ENCODE assay signal across 29 cellular contexts in genomic region chr17:76612465-76612864, GRCh38. TPM values are rescaled to one million over a fixed set of nuclear protein-coding genes. Genes with fewer than 3 reads are reported as not detected.
"Had no signal": no experiment of that assay in that cellular context is flagged by ENCODE, and none has a peak within 500 bp of the region (broad histone marks: within the 10 kb centered on the region; RNA-seq: fewer than 3 reads in every experiment).

No MANE protein-coding gene starts in this region.

- H3K4me1 ChIP-seq: body of pancreas had no signal

- H3K9me3 Mint-ChIP-seq: activated CD8-positive, alpha-beta T cell treated with anti-CD3 and anti-CD28 coated beads for 36 hours; activated naive CD8-positive, alpha-beta T cell treated with anti-CD3 and anti-CD28 coated beads, Interleukin-2, amount 10 ng/mL, durations not matched to agents 7 days and 5 days; activated T-cell treated with anti-CD3 and anti-CD28 coated beads, Interleukin-2, amount 50 U/mL, for 72 hours; activated T-helper 2 cell treated with anti-CD3 and anti-CD28 coated beads, Interferon-gamma antibody, Interleukin-2, Interleukin-4, amounts not matched to agents 10 μg/mL and 5 μg/mL and 100 μg/mL, durations not matched to agents 14 hours and 24 hours and 36 hours had no signal

- H3K27ac ChIP-seq: body of pancreas, SK-N-MC, VCaP had no signal

- H3K4me3 ChIP-seq: body of pancreas, SK-N-MC had no signal

- H3K4me1 Mint-ChIP-seq: activated CD4-positive, alpha-beta T cell treated with anti-CD3 and anti-CD28 coated beads for 36 hours; activated naive CD4-positive, alpha-beta T cell treated with anti-CD3 and anti-CD28 coated beads, Interleukin-2, amount 10 ng/mL, durations not matched to agents 7 days and 5 days had no signal

- H3K36me3 Mint-ChIP-seq: activated naive CD4-positive, alpha-beta T cell treated with anti-CD3 and anti-CD28 coated beads, Interleukin-2, amount 10 ng/mL, durations not matched to agents 7 days and 5 days; activated naive CD8-positive, alpha-beta T cell treated with anti-CD3 and anti-CD28 coated beads, Interleukin-2, amount 10 ng/mL, durations not matched to agents 7 days and 5 days had no signal

- H3K27me3 Mint-ChIP-seq: activated CD4-positive, alpha-beta T cell treated with anti-CD3 and anti-CD28 coated beads for 36 hours; activated CD8-positive, alpha-beta T cell treated with anti-CD3 and anti-CD28 coated beads for 36 hours had no signal

- H3K27ac Mint-ChIP-seq: activated CD4-positive, alpha-beta T cell treated with anti-CD3 and anti-CD28 coated beads for 36 hours; activated CD8-positive, alpha-beta T cell treated with anti-CD3 and anti-CD28 coated beads for 36 hours; activated naive CD4-positive, alpha-beta T cell treated with anti-CD3 and anti-CD28 coated beads, Interleukin-2, amount 10 ng/mL, durations not matched to agents 7 days and 5 days; activated naive CD8-positive, alpha-beta T cell treated with anti-CD3 and anti-CD28 coated beads, Interleukin-2, amount 10 ng/mL, durations not matched to agents 7 days and 5 days; activated T-cell treated with anti-CD3 and anti-CD28 coated beads, Interleukin-2, amount 50 U/mL, for 72 hours; activated T-helper 2 cell treated with anti-CD3 and anti-CD28 coated beads, Interferon-gamma antibody, Interleukin-2, Interleukin-4, amounts not matched to agents 10 μg/mL and 5 μg/mL and 100 μg/mL, durations not matched to agents 14 hours and 24 hours and 36 hours had no signal

- H3K27me3 ChIP-seq: body of pancreas had no signal

- FAIRE-seq: bronchial epithelial cell had no signal

- ATAC-seq: activated CD4-positive, alpha-beta T cell treated with anti-CD3 and anti-CD28 coated beads for 36 hours; activated CD8-positive, alpha-beta T cell treated with anti-CD3 and anti-CD28 coated beads for 36 hours; activated T-cell treated with anti-CD3 and anti-CD28 coated beads, Interleukin-2, amount 50 U/mL, for 72 hours; Right ventricle myocardium inferior had no signal

- DNase-seq: activated CD4-positive, alpha-beta T cell treated with anti-CD3 and anti-CD28 coated beads for 36 hours; activated CD4-positive, CD25-positive, alpha-beta regulatory T cell; activated CD8-positive, alpha-beta memory T cell treated with anti-CD3 and anti-CD28 coated beads, Interleukin-2, amount 50 U/mL, for 4 hours; activated CD8-positive, alpha-beta T cell treated with anti-CD3 and anti-CD28 coated beads for 36 hours; activated gamma-delta T cell treated with Interleukin-2 at 50 U/mL for 16 hours; activated naive CD4-positive, alpha-beta T cell treated with anti-CD3 and anti-CD28 coated beads, Interleukin-2, amount 10 ng/mL, durations not matched to agents 7 days and 5 days; activated naive CD8-positive, alpha-beta T cell treated with anti-CD3 and anti-CD28 coated beads, Interleukin-2, amount 10 ng/mL, durations not matched to agents 7 days and 5 days; activated T-cell treated with anti-CD3 and anti-CD28 coated beads, Interleukin-2, amount 50 U/mL, for 72 hours; body of pancreas; central memory CD4-positive, alpha-beta T cell; NCI-H1092; NCI-H1930; NCI-H2107; NCI-H2171 treated with DMSO at 0.1 percent for 48 hours; NCI-H226; NCI-H526; NCI-H774; RPMI8226; T-helper 1 cell had no signal

- H3K9me3 ChIP-seq: body of pancreas had no signal

- H3K4me3 Mint-ChIP-seq: activated CD4-positive, alpha-beta T cell treated with anti-CD3 and anti-CD28 coated beads for 36 hours; activated CD8-positive, alpha-beta T cell treated with anti-CD3 and anti-CD28 coated beads for 36 hours; activated naive CD4-positive, alpha-beta T cell treated with anti-CD3 and anti-CD28 coated beads, Interleukin-2, amount 10 ng/mL, durations not matched to agents 7 days and 5 days; activated naive CD8-positive, alpha-beta T cell treated with anti-CD3 and anti-CD28 coated beads, Interleukin-2, amount 10 ng/mL, durations not matched to agents 7 days and 5 days; activated T-cell treated with anti-CD3 and anti-CD28 coated beads, Interleukin-2, amount 50 U/mL, for 72 hours had no signal

RNA-seq across cellular contexts. Expression of gene ST6GALNAC2, which starts 26.8 kb away (rescaled TPM):
- total RNA-seq: activated CD8-positive, alpha-beta T cell treated with anti-CD3 and anti-CD28 coated beads for 36 hours; OCI-LY7; T-helper 2 cell treated with Interferon-gamma antibody and Interleukin-4, amounts not matched to agents 100 ng/mL and 5 ng/mL, for 36 hours had no signal

RNA-seq across cellular contexts. Expression of gene ST6GALNAC1, which starts 31.1 kb away (rescaled TPM):
- total RNA-seq: activated CD8-positive, alpha-beta T cell treated with anti-CD3 and anti-CD28 coated beads for 36 hours; activated naive CD8-positive, alpha-beta T cell treated with anti-CD3 and anti-CD28 coated beads, Interleukin-2, amount 10 ng/mL, durations not matched to agents 7 days and 5 days; LHCN-M2; M059J; NCI-H460; OCI-LY7 had no signal
